2 cellular contexts compared by ENCODE assay signal in genomic region chr3:143255725-143256124, GRCh38.
A peak's percentile ranks its signal among the peaks of the same experiment; 100 is the strongest.
TF ChIP-seq lines count a peak whose summit lies in the region.

No MANE protein-coding gene starts in this region.

TF ChIP-seq in A549, 52 proteins besides CTCF, POLR2A, EP300 and RAD21 (continued from another document):
- TF ChIP-seq E2F6 (IDR thresholded peaks at IDR 0.05; ENCODE audit: borderline replicate concordance, low read depth) (no peak), MAFK (IDR thresholded peaks at IDR 0.05; ENCODE audit: partially characterized antibody) (peak; percentile 98), NFE2L2 (conservative IDR thresholded peaks at IDR 0.05; ENCODE audit: low read length) (no peak), ATOH8 (CRISPR knock-in tag; IDR thresholded peaks at IDR 0.05; ENCODE audit: low read depth) (no peak), BCL3 (IDR thresholded peaks at IDR 0.05) (no peak)

TF ChIP-seq in K562, 482 proteins besides CTCF, POLR2A, EP300 and RAD21 (continued from another document):
- TF ChIP-seq MNT (conservative IDR thresholded peaks at IDR 0.05) (no peak), RBBP5 (IDR thresholded peaks at IDR 0.05; ENCODE audit: borderline replicate concordance, insufficient read depth, low read length, poor library complexity, severe bottlenecking) (no peak), TRIM24 (IDR thresholded peaks at IDR 0.05) (no peak)
